Comparison of ENCODE assay signal across 10 cellular contexts in the genomic region with DNA sequence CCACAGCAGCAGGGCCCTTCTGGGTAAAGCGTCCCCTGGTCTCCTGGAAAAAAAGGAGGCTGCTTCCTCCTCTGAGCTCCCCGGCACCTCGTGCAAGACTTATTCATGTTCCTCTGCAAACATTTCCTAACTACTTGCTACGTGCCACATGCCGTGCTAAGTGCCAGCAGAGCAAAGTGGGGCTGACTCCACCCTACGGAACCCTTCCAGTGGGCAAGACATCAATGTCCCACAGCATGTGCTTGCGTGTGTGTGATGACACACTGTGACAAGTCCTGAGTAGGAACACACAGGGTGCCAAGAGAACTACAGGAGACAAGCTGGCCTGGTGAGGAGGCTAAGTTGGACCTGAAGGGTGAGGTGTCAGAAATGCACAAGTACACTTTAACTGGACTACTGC. TPM values are rescaled to one million over a fixed set of nuclear protein-coding genes. Genes with fewer than 3 reads are reported as not detected.
A peak's percentile ranks its signal among the peaks of the same experiment; 100 is the strongest.
DNase-seq lines count a peak whose midpoint lies in the region; ATAC-seq and TF ChIP-seq lines count a peak whose summit lies in the region.
"Had no signal": no experiment of that assay in that cellular context is flagged by ENCODE, and none has a peak within 500 bp of the region (broad histone marks: within the 10 kb centered on the region; RNA-seq: fewer than 3 reads in every experiment).

No MANE protein-coding gene starts in this region.

- peaks cover 98% of the 10 kb centered on the region for H3K4me1 ChIP-seq in CD8-positive, alpha-beta memory T cell (ENCODE audit: insufficient read depth, low read length)
- peaks cover 55% of the 10 kb centered on the region for H3K4me1 ChIP-seq in prostate gland (replicated peaks)
- H3K4me1 ChIP-seq in Peyer's patch: peaks cover 0 to 69% (median 65%) of the 10 kb centered on the region in 4 donors
- 0 out of 2 replicates have a peak, but pooled peaks cover 3% of the 10 kb centered on the region for H3K4me1 ChIP-seq in Caco-2

- no peak for DNase-seq in CD8-positive, alpha-beta memory T cell
- DNase-seq in NOMO-1 treated with dmso at 0.1 percent for 144 hours (lab: John Stamatoyannopoulos, UW; ENCODE audit: unreplicated experiment) (peak; percentile 34), prostate gland (ENCODE audit: low spot score) (peak; percentile 77), Peyer's patch (no peak), HuH-7 (ENCODE audit: low spot score) (no peak), Caco-2 (no peak)
- DNase-seq in effector memory CD8-positive, alpha-beta T cell: no peak
- DNase-seq: activated gamma-delta T cell treated with Interleukin-2 at 50 U/mL for 16 hours, NCI-H2029 had no signal

- WGBS in prostate gland: 22% methylated on average over 7 of the region's 7 CpGs

- no peak overlapping the region for H3K27ac ChIP-seq in CD8-positive, alpha-beta memory T cell (ENCODE audit: low read depth, low read length)
- H3K27ac ChIP-seq in prostate gland: peak overlapping the region; percentile 59 to 78
- H3K27ac ChIP-seq in Peyer's patch: peak overlapping the region in 2 of 4 donors; percentile 65 to 71

- H3K4me1 Mint-ChIP-seq in CD8-positive, alpha-beta memory T cell: peaks cover 89 to 95% (median 93%) of the 10 kb centered on the region in 3 donors
- peaks cover 71 to 76% of the 10 kb centered on the region in 2 donors for H3K4me1 Mint-ChIP-seq in effector memory CD8-positive, alpha-beta T cell (ENCODE audit: low read depth in 2 of 2)
- H3K4me1 Mint-ChIP-seq in Caco-2 (ENCODE audit: low read depth, unreplicated experiment): peaks cover 1% of the 10 kb centered on the region

- TF ChIP-seq POLR2A in prostate gland (IDR thresholded peaks at IDR 0.05) (peak; percentile 10), Peyer's patch (IDR thresholded peaks at IDR 0.05) (no peak)

- no peak overlapping the region for H3K4me3 ChIP-seq in CD8-positive, alpha-beta memory T cell (ENCODE audit: low read length)
- H3K4me3 ChIP-seq in prostate gland (no peak overlapping the region), Peyer's patch (no peak overlapping the region), Caco-2 (ENCODE audit: low read depth, low read length) (no peak overlapping the region)

- no peaks in the 10 kb centered on the region for H3K9me3 Mint-ChIP-seq in CD8-positive, alpha-beta memory T cell
- H3K9me3 Mint-ChIP-seq in effector memory CD8-positive, alpha-beta T cell: no peaks in the 10 kb centered on the region
- H3K9me3 Mint-ChIP-seq in Caco-2 (ENCODE audit: unreplicated experiment): no peaks in the 10 kb centered on the region

- CTCF ChIA-PET in CD8-positive, alpha-beta memory T cell (lab: Charles Lee): interaction anchor here (0.9 to 6.6 kb wide), 6 partner anchors 12 to 108 kb away, joined by 3 to 37 read pairs (median 3); no protein-coding TSS in a partner anchor
- CTCF ChIA-PET in Caco-2 (lab: Charles Lee): no interaction called here

- H3K4me3 Mint-ChIP-seq in CD8-positive, alpha-beta memory T cell: peak overlapping the region; percentile 10 to 78 (median 60)
- H3K4me3 Mint-ChIP-seq in effector memory CD8-positive, alpha-beta T cell: peak overlapping the region; percentile 33 to 55
- H3K4me3 Mint-ChIP-seq in Caco-2 (ENCODE audit: unreplicated experiment): no peak overlapping the region

- POLR2A ChIA-PET in CD8-positive, alpha-beta memory T cell (lab: Charles Lee): interaction anchor here (0.6 to 1.1 kb wide), 4 partner anchors 9 to 109 kb away, joined by 3 read pairs; no protein-coding TSS in a partner anchor
- POLR2A ChIA-PET in Caco-2 (lab: Charles Lee): no interaction called here

- peak overlapping the region; percentile 58 to 97 (median 92) for H3K27ac Mint-ChIP-seq in CD8-positive, alpha-beta memory T cell
- H3K27ac Mint-ChIP-seq in effector memory CD8-positive, alpha-beta T cell: peak overlapping the region; percentile 88 to 92
- H3K27ac Mint-ChIP-seq in Caco-2 (ENCODE audit: unreplicated experiment): no peak overlapping the region

- TF ChIP-seq CTCF in prostate gland (IDR thresholded peaks at IDR 0.05): no peak
- no peak for TF ChIP-seq CTCF in Peyer's patch (IDR thresholded peaks at IDR 0.05)
- TF ChIP-seq CTCF in Caco-2 (IDR thresholded peaks at IDR 0.05; ENCODE audit: insufficient read depth in 1 of 2, low read depth in 1 of 2, low read length in 1 of 2, severe bottlenecking in 1 of 2, unreplicated experiment in 1 of 2): no peak

- peaks cover 4 to 84% (median 9%) of the 10 kb centered on the region in 3 donors for H3K36me3 Mint-ChIP-seq in CD8-positive, alpha-beta memory T cell
- peaks cover 40% of the 10 kb centered on the region for H3K36me3 Mint-ChIP-seq in effector memory CD8-positive, alpha-beta T cell (ENCODE audit: insufficient read depth)
- H3K36me3 Mint-ChIP-seq in Caco-2 (ENCODE audit: insufficient read depth, unreplicated experiment): no peaks in the 10 kb centered on the region

- H3K27me3 Mint-ChIP-seq in CD8-positive, alpha-beta memory T cell: no peaks in the 10 kb centered on the region
- H3K27me3 Mint-ChIP-seq in effector memory CD8-positive, alpha-beta T cell: no peaks in the 10 kb centered on the region
- no peaks in the 10 kb centered on the region for H3K27me3 Mint-ChIP-seq in Caco-2 (ENCODE audit: insufficient read depth, unreplicated experiment)

- peaks cover 9% of the 10 kb centered on the region for H3K36me3 ChIP-seq in CD8-positive, alpha-beta memory T cell (ENCODE audit: insufficient read depth, low read length)
- H3K36me3 ChIP-seq in prostate gland (no peaks in the 10 kb centered on the region), Peyer's patch (no peaks in the 10 kb centered on the region), Caco-2 (ENCODE audit: control insufficient read depth, insufficient read depth, low read length) (no peaks in the 10 kb centered on the region)

- no peaks in the 10 kb centered on the region for H3K9me3 ChIP-seq in CD8-positive, alpha-beta memory T cell (ENCODE audit: low read length)
- no peaks in the 10 kb centered on the region for H3K9me3 ChIP-seq in prostate gland
- H3K9me3 ChIP-seq in Peyer's patch: no peaks in the 10 kb centered on the region
- no peaks in the 10 kb centered on the region for H3K9me3 ChIP-seq in Caco-2

- intact Hi-C loops in prostate gland (cut with DNase I) (no loop called here), Caco-2 (cut with micrococcal nuclease; ENCODE audit: unreplicated experiment) (no loop called here)

- no peaks in the 10 kb centered on the region for H3K27me3 ChIP-seq in CD8-positive, alpha-beta memory T cell (ENCODE audit: insufficient read depth, low read length, poor library complexity, severe bottlenecking)
- no peaks in the 10 kb centered on the region for H3K27me3 ChIP-seq in prostate gland (replicated peaks; ENCODE audit: insufficient read depth)
- H3K27me3 ChIP-seq in Peyer's patch: no peaks in the 10 kb centered on the region
- H3K27me3 ChIP-seq in Caco-2 (replicated peaks; ENCODE audit: control insufficient read depth, insufficient read depth, low read length): no peaks in the 10 kb centered on the region

- no peak for ATAC-seq in effector memory CD8-positive, alpha-beta T cell (replicated peaks)
- ATAC-seq in GM18907 (IDR thresholded peaks at IDR 0.05; ENCODE audit: unreplicated experiment): no peak

- no TSS peak for BruUV-seq in Caco-2 (replicated peaks; lab: Mats Ljungman, UMichigan)

RNA-seq across cellular contexts. Expression of a gene that starts 57.4 kb away (rescaled TPM):
- 100 to 1,000 TPM; 238 to 243 TPM for total RNA-seq in CD8-positive, alpha-beta memory T cell
- polyA plus RNA-seq in CD8-positive, alpha-beta memory T cell: 227 TPM
- total RNA-seq in prostate gland (10 to 100 TPM; 17.1 to 52.7 TPM), Peyer's patch (100 to 1,000 TPM in 1 of 4 donors, 10 to 100 TPM in 3; 24.3 to 124 (median 30.0) TPM), Caco-2 (2022) (16.0 and 17.1 TPM in 2 replicates)

Comparison
In these comparisons a context has a peak if more than half of its experiments do, and no peak if none do; other contexts are left out.
1. DNase-seq: peak in NOMO-1 treated with dmso at 0.1 percent for 144 hours (single experiment) and prostate gland (single experiment); none in CD8-positive, alpha-beta memory T cell (0 of 5), effector memory CD8-positive, alpha-beta T cell (0 of 3), Peyer's patch (0 of 3), HuH-7 (single experiment) and Caco-2 (0 of 2).